ENCODE assay signal across 8 cellular contexts in the genomic region with DNA sequence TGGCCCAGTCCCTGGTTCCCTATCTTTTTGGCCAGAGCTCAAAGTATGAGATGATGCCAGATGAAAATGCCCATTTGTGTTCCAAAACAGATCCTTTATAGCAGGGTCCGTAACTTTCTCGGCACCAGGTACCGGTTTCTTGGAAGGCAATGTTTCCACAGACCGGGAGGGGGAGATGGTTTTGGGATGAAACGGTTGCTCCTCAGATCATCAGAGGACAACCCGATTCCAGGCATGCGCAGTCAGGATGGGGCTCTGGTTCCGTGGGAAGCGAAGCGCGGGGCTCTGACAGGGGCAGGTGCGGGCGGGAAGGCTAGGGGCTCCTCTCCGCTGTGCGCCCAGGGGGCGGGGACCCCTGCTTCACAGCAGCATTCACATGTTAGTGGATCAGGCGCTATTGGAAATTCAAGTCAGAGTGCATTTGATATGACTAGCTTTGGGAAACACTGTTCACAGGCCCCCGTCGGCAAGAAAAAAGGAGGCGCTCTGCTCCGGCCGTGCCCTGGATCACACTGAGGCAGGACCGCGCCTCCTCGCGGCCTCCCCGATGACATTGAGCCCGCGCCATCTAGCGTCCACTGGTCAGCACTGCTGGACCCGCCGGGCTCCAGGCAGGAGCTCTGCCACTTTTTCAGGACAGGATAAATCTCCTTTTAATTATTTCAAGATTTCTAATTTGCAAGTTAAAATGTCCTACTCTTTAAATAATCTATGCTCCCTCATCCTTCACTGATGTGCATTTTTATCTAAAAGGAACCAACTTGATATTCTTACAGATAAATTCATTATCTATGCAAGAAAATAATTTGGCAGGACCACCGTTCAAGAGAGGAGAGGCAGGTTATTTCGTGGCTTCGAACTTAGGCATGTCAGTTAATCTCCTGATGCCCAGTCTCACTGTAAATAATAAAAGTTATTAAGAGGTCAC.
DNase-seq lines count a peak whose midpoint lies in the region; ATAC-seq, FAIRE-seq and TF ChIP-seq lines count a peak whose summit lies in the region.

No MANE protein-coding gene starts in this region.

- no peak for FAIRE-seq in HepG2 (lab: Jason Lieb, UNC)

- POLR2A ChIA-PET in HepG2 (lab: Yijun Ruan, JAX) = interaction anchor here (1.3 to 1.5 kb wide), 3 partner anchors 8 to 459 kb away, joined by 3 read pairs; no protein-coding TSS in a partner anchor

- peak; percentile 91 for TF ChIP-seq CTCF in HepG2 (CRISPR knock-in tag; IDR thresholded peaks at IDR 0.05)

- DNase-seq in C1 segment of cervical spinal cord (lab: John Stamatoyannopoulos, UW) (peak; percentile 27 to 87 (median 77)), NCI-H2196 (lab: John Stamatoyannopoulos, UW; ENCODE audit: unreplicated experiment) (peak; percentile 82), HepG2 (ENCODE audit: low spot score) (peak; percentile 53), NCI-H1436 treated with DMSO at 0.1 percent for 48 hours (lab: John Stamatoyannopoulos, UW) (no peak)
- DNase-seq in activated CD4-positive, alpha-beta T cell treated with anti-CD3 and anti-CD28 coated beads, Interleukin-2, amount 50 U/mL, for 48 hours = peak; percentile 75 to 82
- peak; percentile 72 to 74 for DNase-seq in stimulated activated CD4-positive, alpha-beta T cell treated with anti-CD3 and anti-CD28 coated beads, Interleukin-2, amount 100 ng/mL, for 48 hours

- TF ChIP-seq EP300 in HepG2 (IDR thresholded peaks at IDR 0.05; ENCODE audit: low read depth in 2 of 2, low read length in 2 of 2) (no peak), HepG2 (CRISPR knock-in tag; IDR thresholded peaks at IDR 0.05; ENCODE audit: borderline replicate concordance) (no peak)

- intact Hi-C loops in HepG2 (cut with micrococcal nuclease; ENCODE audit: unreplicated experiment) = no loop called here

- TF ChIP-seq POLR2A in HepG2 (IDR thresholded peaks at IDR 0.05; ENCODE audit: insufficient read depth in 1 of 2, low read depth in 2 of 2, low read length in 2 of 2) = no peak

- no peaks in the 10 kb centered on the region for H3K27me3 ChIP-seq in duodenal mucosa (ENCODE audit: control insufficient read depth in 1 of 2, insufficient read depth in 2 of 2, low read length in 2 of 2)
- no peaks in the 10 kb centered on the region for H3K27me3 ChIP-seq in HepG2 (ENCODE audit: control insufficient read depth in 1 of 2, insufficient read depth in 2 of 2, low read length in 2 of 2)

- peak overlapping the region; percentile 29; the same call in 1 of the 2 replicates for H3K4me2 ChIP-seq in HepG2 (ENCODE audit: low read depth, low read length)

- H4K20me1 ChIP-seq in HepG2 (ENCODE audit: insufficient read depth, low read length) = no peaks in the 10 kb centered on the region

- in situ Hi-C loops in HepG2 (cut with HindIII; ENCODE audit: extremely low pct_ligation_motif_present, low pct_unique_long_range_greater_than_20kb) = no loop called here

- TF ChIP-seq RAD21 in HepG2 (CRISPR knock-in tag; IDR thresholded peaks at IDR 0.05) = peak; percentile 75

- no peaks in the 10 kb centered on the region for H3K79me2 ChIP-seq in HepG2 (ENCODE audit: insufficient read depth, low read length)

- H3K4me1 ChIP-seq in duodenal mucosa (ENCODE audit: control insufficient read depth in 1 of 2, insufficient read depth in 2 of 2, low read length in 2 of 2) = peaks cover 0 to 22% of the 10 kb centered on the region in 2 donors
- peaks cover 24% of the 10 kb centered on the region for H3K4me1 ChIP-seq in HepG2 (ENCODE audit: insufficient read depth, low read length)

- WGBS in HepG2 (ENCODE audit: low lambda C conversion rate) = 60% methylated on average over 24 of the region's 35 CpGs

- H3K9me3 ChIP-seq in duodenal mucosa (ENCODE audit: control insufficient read depth in 1 of 2, low read length in 2 of 2) (no peaks in the 10 kb centered on the region), HepG2 (ENCODE audit: low read length) (no peaks in the 10 kb centered on the region)

- H3K27ac ChIP-seq in duodenal mucosa (ENCODE audit: low read depth, low read length) (no peak overlapping the region), HepG2 (ENCODE audit: extremely low read length, insufficient read depth, low read length) (no peak overlapping the region)

- CTCF ChIA-PET in HepG2 (lab: Yijun Ruan, JAX; ENCODE audit: low intra/inter-chr PET ratio, low total read pairs) = interaction anchor here (0.6 to 2.7 kb wide), 4 partner anchors 345 to 573 kb away, joined by 3 to 14 read pairs (median 4); a partner anchor contains a TSS

- H2AFZ ChIP-seq in HepG2 (ENCODE audit: low read length) = no peak overlapping the region

- H3K4me3 ChIP-seq in duodenal mucosa (ENCODE audit: low read depth in 1 of 2, low read length in 2 of 2) (peak overlapping the region; percentile 32 to 34), HepG2 (replicated peaks in 1 of 3; ENCODE audit: insufficient read depth in 1 of 3, low read depth in 2 of 3, low read length in 3 of 3) (no peak overlapping the region)

- peak; percentile 54 for ATAC-seq in GM21737 (IDR thresholded peaks at IDR 0.05; ENCODE audit: unreplicated experiment)
- ATAC-seq in HepG2 = peak; percentile 94

- H3K36me3 ChIP-seq in duodenal mucosa (ENCODE audit: control insufficient read depth in 1 of 2, insufficient read depth in 2 of 2, low read length in 2 of 2) (peaks cover 3 to 4% of the 10 kb centered on the region in 2 donors), HepG2 (replicated peaks in 1 of 2; ENCODE audit: control insufficient read depth in 1 of 2, insufficient read depth in 2 of 2, low read length in 2 of 2) (no peaks in the 10 kb centered on the region; a peak in 1 of 5 replicates)

- H3K9ac ChIP-seq in duodenal mucosa (ENCODE audit: low read depth in 1 of 2, low read length in 2 of 2) (no peak overlapping the region), HepG2 (ENCODE audit: insufficient read depth, low read depth, low read length) (no peak overlapping the region)

- no TSS peak for BruUV-seq in HepG2 (replicated peaks; lab: Mats Ljungman, UMichigan)

TF ChIP-seq in HepG2, 621 proteins besides CTCF, POLR2A, EP300 and RAD21 (continues in another document):
- TF ChIP-seq ZNF768 (CRISPR knock-in tag; IDR thresholded peaks at IDR 0.05) (peak; percentile 31; the same call in 1 of the 2 replicates), ZNF644 (CRISPR knock-in tag; IDR thresholded peaks at IDR 0.05; ENCODE audit: low read depth) (no peak), KDM2A (CRISPR knock-in tag; IDR thresholded peaks at IDR 0.05; ENCODE audit: borderline replicate concordance, low read depth) (peak; percentile 65; the same call in 1 of the 2 replicates), ZBTB38 (CRISPR knock-in tag; IDR thresholded peaks at IDR 0.05) (peak; percentile 49; the same call in 1 of the 2 replicates), SIN3A (IDR thresholded peaks at IDR 0.05; ENCODE audit: borderline replicate concordance, low read depth, low read length) (no peak), YY1 (IDR thresholded peaks at IDR 0.05; ENCODE audit: insufficient read depth, insufficient replicate concordance, low read depth, low read length) (peak; percentile 47), POGZ (CRISPR knock-in tag; IDR thresholded peaks at IDR 0.05) (peak; percentile 39; the same call in 1 of the 2 replicates), ERF (CRISPR knock-in tag; IDR thresholded peaks at IDR 0.05) (no peak)
- TF ChIP-seq, protein P1, sequence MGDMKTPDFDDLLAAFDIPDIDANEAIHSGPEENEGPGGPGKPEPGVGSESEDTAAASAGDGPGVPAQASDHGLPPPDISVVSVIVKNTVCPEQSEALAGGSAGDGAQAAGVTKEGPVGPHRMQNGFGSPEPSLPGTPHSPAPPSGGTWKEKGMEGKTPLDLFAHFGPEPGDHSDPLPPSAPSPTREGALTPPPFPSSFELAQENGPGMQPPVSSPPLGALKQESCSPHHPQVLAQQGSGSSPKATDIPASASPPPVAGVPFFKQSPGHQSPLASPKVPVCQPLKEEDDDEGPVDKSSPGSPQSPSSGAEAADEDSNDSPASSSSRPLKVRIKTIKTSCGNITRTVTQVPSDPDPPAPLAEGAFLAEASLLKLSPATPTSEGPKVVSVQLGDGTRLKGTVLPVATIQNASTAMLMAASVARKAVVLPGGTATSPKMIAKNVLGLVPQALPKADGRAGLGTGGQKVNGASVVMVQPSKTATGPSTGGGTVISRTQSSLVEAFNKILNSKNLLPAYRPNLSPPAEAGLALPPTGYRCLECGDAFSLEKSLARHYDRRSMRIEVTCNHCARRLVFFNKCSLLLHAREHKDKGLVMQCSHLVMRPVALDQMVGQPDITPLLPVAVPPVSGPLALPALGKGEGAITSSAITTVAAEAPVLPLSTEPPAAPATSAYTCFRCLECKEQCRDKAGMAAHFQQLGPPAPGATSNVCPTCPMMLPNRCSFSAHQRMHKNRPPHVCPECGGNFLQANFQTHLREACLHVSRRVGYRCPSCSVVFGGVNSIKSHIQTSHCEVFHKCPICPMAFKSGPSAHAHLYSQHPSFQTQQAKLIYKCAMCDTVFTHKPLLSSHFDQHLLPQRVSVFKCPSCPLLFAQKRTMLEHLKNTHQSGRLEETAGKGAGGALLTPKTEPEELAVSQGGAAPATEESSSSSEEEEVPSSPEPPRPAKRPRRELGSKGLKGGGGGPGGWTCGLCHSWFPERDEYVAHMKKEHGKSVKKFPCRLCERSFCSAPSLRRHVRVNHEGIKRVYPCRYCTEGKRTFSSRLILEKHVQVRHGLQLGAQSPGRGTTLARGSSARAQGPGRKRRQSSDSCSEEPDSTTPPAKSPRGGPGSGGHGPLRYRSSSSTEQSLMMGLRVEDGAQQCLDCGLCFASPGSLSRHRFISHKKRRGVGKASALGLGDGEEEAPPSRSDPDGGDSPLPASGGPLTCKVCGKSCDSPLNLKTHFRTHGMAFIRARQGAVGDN (CRISPR knock-in tag; IDR thresholded peaks at IDR 0.05) = peak; percentile 62

Comparison
In these comparisons a context has a peak if more than half of its experiments do, and no peak if none do; other contexts are left out.
1. H3K4me3 ChIP-seq: peak in duodenal mucosa (2 of 2); none in HepG2 (0 of 3).